1 cellular context compared by ENCODE assay signal in genomic region chr7:40697653-40698052, GRCh38.
TF ChIP-seq lines count a peak whose summit lies in the region.

No MANE protein-coding gene starts in this region.

TF ChIP-seq in WTC11, 78 proteins besides CTCF, POLR2A, EP300 and RAD21 (continued from another document):
- TF ChIP-seq, protein P1, sequence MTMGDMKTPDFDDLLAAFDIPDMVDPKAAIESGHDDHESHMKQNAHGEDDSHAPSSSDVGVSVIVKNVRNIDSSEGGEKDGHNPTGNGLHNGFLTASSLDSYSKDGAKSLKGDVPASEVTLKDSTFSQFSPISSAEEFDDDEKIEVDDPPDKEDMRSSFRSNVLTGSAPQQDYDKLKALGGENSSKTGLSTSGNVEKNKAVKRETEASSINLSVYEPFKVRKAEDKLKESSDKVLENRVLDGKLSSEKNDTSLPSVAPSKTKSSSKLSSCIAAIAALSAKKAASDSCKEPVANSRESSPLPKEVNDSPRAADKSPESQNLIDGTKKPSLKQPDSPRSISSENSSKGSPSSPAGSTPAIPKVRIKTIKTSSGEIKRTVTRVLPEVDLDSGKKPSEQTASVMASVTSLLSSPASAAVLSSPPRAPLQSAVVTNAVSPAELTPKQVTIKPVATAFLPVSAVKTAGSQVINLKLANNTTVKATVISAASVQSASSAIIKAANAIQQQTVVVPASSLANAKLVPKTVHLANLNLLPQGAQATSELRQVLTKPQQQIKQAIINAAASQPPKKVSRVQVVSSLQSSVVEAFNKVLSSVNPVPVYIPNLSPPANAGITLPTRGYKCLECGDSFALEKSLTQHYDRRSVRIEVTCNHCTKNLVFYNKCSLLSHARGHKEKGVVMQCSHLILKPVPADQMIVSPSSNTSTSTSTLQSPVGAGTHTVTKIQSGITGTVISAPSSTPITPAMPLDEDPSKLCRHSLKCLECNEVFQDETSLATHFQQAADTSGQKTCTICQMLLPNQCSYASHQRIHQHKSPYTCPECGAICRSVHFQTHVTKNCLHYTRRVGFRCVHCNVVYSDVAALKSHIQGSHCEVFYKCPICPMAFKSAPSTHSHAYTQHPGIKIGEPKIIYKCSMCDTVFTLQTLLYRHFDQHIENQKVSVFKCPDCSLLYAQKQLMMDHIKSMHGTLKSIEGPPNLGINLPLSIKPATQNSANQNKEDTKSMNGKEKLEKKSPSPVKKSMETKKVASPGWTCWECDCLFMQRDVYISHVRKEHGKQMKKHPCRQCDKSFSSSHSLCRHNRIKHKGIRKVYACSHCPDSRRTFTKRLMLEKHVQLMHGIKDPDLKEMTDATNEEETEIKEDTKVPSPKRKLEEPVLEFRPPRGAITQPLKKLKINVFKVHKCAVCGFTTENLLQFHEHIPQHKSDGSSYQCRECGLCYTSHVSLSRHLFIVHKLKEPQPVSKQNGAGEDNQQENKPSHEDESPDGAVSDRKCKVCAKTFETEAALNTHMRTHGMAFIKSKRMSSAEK (CRISPR knock-in tag; IDR thresholded peaks at IDR 0.05; ENCODE audit: borderline replicate concordance), result no peak
